Comparison of ENCODE assay signal across 19 cellular contexts in genomic region chr20:44071526-44072111, GRCh38.
DNase-seq lines count a peak whose midpoint lies in the region; ATAC-seq and TF ChIP-seq lines count a peak whose summit lies in the region.
"Had no signal": no experiment of that assay in that cellular context is flagged by ENCODE, and none has a peak within 500 bp of the region (broad histone marks: within the 10 kb centered on the region; RNA-seq: fewer than 3 reads in every experiment).

No MANE protein-coding gene starts in this region.

- no peak overlapping the region for H3K27ac ChIP-seq in CD8-positive, alpha-beta memory T cell (ENCODE audit: low read depth, low read length)
- H3K27ac ChIP-seq: 22Rv1, esophagus squamous epithelium had no signal

- peak overlapping the region; percentile 39 for H3K4me3 Mint-ChIP-seq in T-helper 1 cell treated with Interleukin-12 subunit alpha and Interleukin-12 subunit beta and Interleukin-4 antibody, amounts not matched to agents 30 μg/mL and 1 μg/mL, for 36 hours
- peak overlapping the region in 2 of 7 donors; percentile 17 to 28 for H3K4me3 Mint-ChIP-seq in CD8-positive, alpha-beta memory T cell
- peak overlapping the region; percentile 57 for H3K4me3 Mint-ChIP-seq in central memory CD8-positive, alpha-beta T cell
- H3K4me3 Mint-ChIP-seq in progenitor cell of endocrine pancreas (ENCODE audit: low read depth) = no peak overlapping the region
- H3K4me3 Mint-ChIP-seq: HFFc6 had no signal

- no peak for TF ChIP-seq CTCF in progenitor cell of endocrine pancreas (IDR thresholded peaks at IDR 0.05; ENCODE audit: unreplicated experiment)

- CTCF ChIA-PET in CD8-positive, alpha-beta memory T cell (lab: Charles Lee) = interaction anchor here (1.3 to 4.0 kb wide), 3 partner anchors 9 to 321 kb away, joined by 3 to 24 read pairs (median 5); no protein-coding TSS in a partner anchor

- POLR2A ChIA-PET in CD8-positive, alpha-beta memory T cell (lab: Charles Lee) = no interaction called here

- peaks cover 4% of the 10 kb centered on the region for H3K27me3 Mint-ChIP-seq in T-helper 1 cell treated with Interleukin-12 subunit alpha and Interleukin-12 subunit beta and Interleukin-4 antibody, amounts not matched to agents 30 μg/mL and 1 μg/mL, for 36 hours (ENCODE audit: low read depth)
- peaks cover 0 to 13% of the 10 kb centered on the region in 2 donors for H3K27me3 Mint-ChIP-seq in CD8-positive, alpha-beta memory T cell
- no peaks in the 10 kb centered on the region for H3K27me3 Mint-ChIP-seq in central memory CD8-positive, alpha-beta T cell
- H3K27me3 Mint-ChIP-seq in progenitor cell of endocrine pancreas = peaks cover 4% of the 10 kb centered on the region

- no peak overlapping the region for H3K4me3 ChIP-seq in CD8-positive, alpha-beta memory T cell (ENCODE audit: low read length)
- H3K4me3 ChIP-seq: esophagus squamous epithelium, SK-N-MC had no signal

- H3K27me3 ChIP-seq in CD8-positive, alpha-beta memory T cell (ENCODE audit: insufficient read depth, low read length, poor library complexity, severe bottlenecking) = no peaks in the 10 kb centered on the region

- no peaks in the 10 kb centered on the region for H3K36me3 ChIP-seq in CD8-positive, alpha-beta memory T cell (ENCODE audit: insufficient read depth, low read length)

- H3K9me3 Mint-ChIP-seq in T-helper 1 cell treated with Interleukin-12 subunit alpha and Interleukin-12 subunit beta and Interleukin-4 antibody, amounts not matched to agents 30 μg/mL and 1 μg/mL, for 36 hours = no peaks in the 10 kb centered on the region
- no peaks in the 10 kb centered on the region for H3K9me3 Mint-ChIP-seq in CD8-positive, alpha-beta memory T cell
- no peaks in the 10 kb centered on the region for H3K9me3 Mint-ChIP-seq in central memory CD8-positive, alpha-beta T cell
- no peaks in the 10 kb centered on the region for H3K9me3 Mint-ChIP-seq in progenitor cell of endocrine pancreas (ENCODE audit: low read depth)
- H3K9me3 Mint-ChIP-seq: HFFc6 had no signal

- no peak for DNase-seq in T-helper 1 cell
- no peak for DNase-seq in CD8-positive, alpha-beta memory T cell
- no peak for DNase-seq in central memory CD8-positive, alpha-beta T cell (ENCODE audit: low spot score in 2 of 2)
- peak; percentile 6 for DNase-seq in progenitor cell of endocrine pancreas (ENCODE audit: low spot score, unreplicated experiment)
- no peak for DNase-seq in NCI-H446 treated with DMSO at 0.1 percent for 48 hours (lab: John Stamatoyannopoulos, UW)
- DNase-seq: amygdala; caudate nucleus; esophagus squamous epithelium; HFFc6; Kasumi-1; left ventricle myocardium superior; NCI-H1436 treated with DMSO at 0.1 percent for 48 hours; stimulated activated CD4-positive, alpha-beta T cell treated with anti-CD3 and anti-CD28 coated beads, Interleukin-2, amount 100 ng/mL, for 24 hours had no signal

- H3K9me3 ChIP-seq in CD8-positive, alpha-beta memory T cell (ENCODE audit: low read length) = no peaks in the 10 kb centered on the region
- H3K9me3 ChIP-seq: esophagus squamous epithelium had no signal

- H3K4me1 Mint-ChIP-seq in T-helper 1 cell treated with Interleukin-12 subunit alpha and Interleukin-12 subunit beta and Interleukin-4 antibody, amounts not matched to agents 30 μg/mL and 1 μg/mL, for 36 hours (ENCODE audit: low read depth) = peaks cover 65% of the 10 kb centered on the region
- H3K4me1 Mint-ChIP-seq in CD8-positive, alpha-beta memory T cell = peaks cover 23 to 61% (median 42%) of the 10 kb centered on the region in 3 donors
- H3K4me1 Mint-ChIP-seq in central memory CD8-positive, alpha-beta T cell = peaks cover 47% of the 10 kb centered on the region
- no peaks in the 10 kb centered on the region for H3K4me1 Mint-ChIP-seq in progenitor cell of endocrine pancreas (ENCODE audit: low read depth)

- ATAC-seq in central memory CD8-positive, alpha-beta T cell (replicated peaks; ENCODE audit: extremely low read depth, poor library complexity, severe bottlenecking) = no peak
- no peak for ATAC-seq in HG02571 (IDR thresholded peaks at IDR 0.05; ENCODE audit: unreplicated experiment)
- ATAC-seq in HG03469 (IDR thresholded peaks at IDR 0.05; ENCODE audit: unreplicated experiment) = no peak
- ATAC-seq: left ventricle myocardium superior, Panc1 had no signal

- peaks cover 2% of the 10 kb centered on the region for H3K36me3 Mint-ChIP-seq in T-helper 1 cell treated with Interleukin-12 subunit alpha and Interleukin-12 subunit beta and Interleukin-4 antibody, amounts not matched to agents 30 μg/mL and 1 μg/mL, for 36 hours (ENCODE audit: low read depth)
- H3K36me3 Mint-ChIP-seq in CD8-positive, alpha-beta memory T cell = no peaks in the 10 kb centered on the region
- H3K36me3 Mint-ChIP-seq in central memory CD8-positive, alpha-beta T cell (ENCODE audit: insufficient read depth) = peaks cover 15% of the 10 kb centered on the region
- no peaks in the 10 kb centered on the region for H3K36me3 Mint-ChIP-seq in progenitor cell of endocrine pancreas (ENCODE audit: insufficient read depth)

- H3K27ac Mint-ChIP-seq in T-helper 1 cell treated with Interleukin-12 subunit alpha and Interleukin-12 subunit beta and Interleukin-4 antibody, amounts not matched to agents 30 μg/mL and 1 μg/mL, for 36 hours = peak overlapping the region; percentile 69
- peak overlapping the region in 5 of 8 donors; percentile 1 to 93 (median 57) for H3K27ac Mint-ChIP-seq in CD8-positive, alpha-beta memory T cell
- peak overlapping the region; percentile 27 for H3K27ac Mint-ChIP-seq in central memory CD8-positive, alpha-beta T cell (ENCODE audit: low read depth)
- H3K27ac Mint-ChIP-seq in progenitor cell of endocrine pancreas = peak overlapping the region; percentile 42
- H3K27ac Mint-ChIP-seq: HFFc6 had no signal

- H3K4me1 ChIP-seq in CD8-positive, alpha-beta memory T cell (ENCODE audit: insufficient read depth, low read length) = peaks cover 83% of the 10 kb centered on the region
- H3K4me1 ChIP-seq: esophagus squamous epithelium had no signal
